ENCODE assay signal across 1 cellular context in the genomic region with DNA sequence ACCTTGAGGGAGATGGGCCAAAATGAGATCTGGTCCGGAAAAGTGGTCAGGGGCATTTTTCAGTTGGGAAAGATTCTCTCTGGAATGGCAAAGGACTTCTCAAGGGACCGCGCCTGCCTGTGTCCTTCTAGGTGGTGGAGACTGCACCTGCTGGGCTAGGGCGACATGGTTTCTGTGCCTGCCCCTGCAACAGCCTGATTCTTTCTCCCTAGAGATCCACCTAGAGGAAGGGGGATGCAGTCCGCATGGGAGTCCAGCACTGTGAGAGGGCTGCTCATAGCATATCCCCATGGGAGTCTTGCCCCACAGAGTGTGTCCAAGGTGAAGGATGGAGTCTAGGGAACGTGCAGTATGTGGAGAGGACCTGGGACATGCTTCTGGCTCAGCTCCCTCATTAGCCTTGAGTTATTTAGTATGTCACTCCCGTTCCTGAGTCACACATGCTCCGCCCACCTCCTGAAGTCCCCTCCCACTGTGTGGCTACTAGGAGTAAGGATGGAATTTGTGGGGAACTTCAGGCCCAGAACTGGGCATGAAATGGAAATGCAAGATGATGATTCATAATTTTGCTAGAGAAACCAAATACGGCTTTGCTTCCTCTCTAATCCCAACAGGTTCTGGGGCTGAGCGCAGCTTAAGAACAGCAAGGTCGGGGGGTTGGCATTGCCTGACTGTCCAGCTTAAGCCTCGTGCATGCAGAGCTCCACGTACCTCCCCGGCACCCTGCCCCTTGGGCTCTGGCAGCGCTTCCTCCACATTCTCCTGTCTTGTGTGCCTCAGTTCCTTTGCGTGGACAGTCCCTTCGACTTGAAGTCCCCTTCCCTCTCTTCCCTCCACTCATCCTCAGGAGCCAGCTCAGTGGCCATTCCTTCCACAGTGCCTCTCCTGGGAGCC.
TF ChIP-seq lines count a peak whose summit lies in the region.

No MANE protein-coding gene starts in this region.

TF ChIP-seq in K562, 482 proteins besides CTCF, POLR2A, EP300 and RAD21 (continued from another document):
- TF ChIP-seq, protein P1, sequence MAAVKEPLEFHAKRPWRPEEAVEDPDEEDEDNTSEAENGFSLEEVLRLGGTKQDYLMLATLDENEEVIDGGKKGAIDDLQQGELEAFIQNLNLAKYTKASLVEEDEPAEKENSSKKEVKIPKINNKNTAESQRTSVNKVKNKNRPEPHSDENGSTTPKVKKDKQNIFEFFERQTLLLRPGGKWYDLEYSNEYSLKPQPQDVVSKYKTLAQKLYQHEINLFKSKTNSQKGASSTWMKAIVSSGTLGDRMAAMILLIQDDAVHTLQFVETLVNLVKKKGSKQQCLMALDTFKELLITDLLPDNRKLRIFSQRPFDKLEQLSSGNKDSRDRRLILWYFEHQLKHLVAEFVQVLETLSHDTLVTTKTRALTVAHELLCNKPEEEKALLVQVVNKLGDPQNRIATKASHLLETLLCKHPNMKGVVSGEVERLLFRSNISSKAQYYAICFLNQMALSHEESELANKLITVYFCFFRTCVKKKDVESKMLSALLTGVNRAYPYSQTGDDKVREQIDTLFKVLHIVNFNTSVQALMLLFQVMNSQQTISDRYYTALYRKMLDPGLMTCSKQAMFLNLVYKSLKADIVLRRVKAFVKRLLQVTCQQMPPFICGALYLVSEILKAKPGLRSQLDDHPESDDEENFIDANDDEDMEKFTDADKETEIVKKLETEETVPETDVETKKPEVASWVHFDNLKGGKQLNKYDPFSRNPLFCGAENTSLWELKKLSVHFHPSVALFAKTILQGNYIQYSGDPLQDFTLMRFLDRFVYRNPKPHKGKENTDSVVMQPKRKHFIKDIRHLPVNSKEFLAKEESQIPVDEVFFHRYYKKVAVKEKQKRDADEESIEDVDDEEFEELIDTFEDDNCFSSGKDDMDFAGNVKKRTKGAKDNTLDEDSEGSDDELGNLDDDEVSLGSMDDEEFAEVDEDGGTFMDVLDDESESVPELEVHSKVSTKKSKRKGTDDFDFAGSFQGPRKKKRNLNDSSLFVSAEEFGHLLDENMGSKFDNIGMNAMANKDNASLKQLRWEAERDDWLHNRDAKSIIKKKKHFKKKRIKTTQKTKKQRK (IDR thresholded peaks at IDR 0.05; ENCODE audit: borderline replicate concordance, low read depth, low read length), result no peak
- TF ChIP-seq KLF6 (CRISPR knock-in tag; IDR thresholded peaks at IDR 0.05; ENCODE audit: borderline replicate concordance), result no peak
- no peak for TF ChIP-seq GTF2F1 (IDR thresholded peaks at IDR 0.05; ENCODE audit: low read depth, low read length)
- TF ChIP-seq ATF7 (IDR thresholded peaks at IDR 0.05), result no peak
- TF ChIP-seq MTA3 (IDR thresholded peaks at IDR 0.05; ENCODE audit: borderline replicate concordance), result no peak
- no peak for TF ChIP-seq NCOA1 (IDR thresholded peaks at IDR 0.05; ENCODE audit: low read depth)
- TF ChIP-seq MEF2D (tag; conservative IDR thresholded peaks at IDR 0.05; ENCODE audit: low read depth), result no peak
- TF ChIP-seq NFIC (IDR thresholded peaks at IDR 0.05), result no peak
TF ChIP-seq in K562: peak in this region for 0.
